Comparison of ENCODE assay signal across 17 cellular contexts in the genomic region with DNA sequence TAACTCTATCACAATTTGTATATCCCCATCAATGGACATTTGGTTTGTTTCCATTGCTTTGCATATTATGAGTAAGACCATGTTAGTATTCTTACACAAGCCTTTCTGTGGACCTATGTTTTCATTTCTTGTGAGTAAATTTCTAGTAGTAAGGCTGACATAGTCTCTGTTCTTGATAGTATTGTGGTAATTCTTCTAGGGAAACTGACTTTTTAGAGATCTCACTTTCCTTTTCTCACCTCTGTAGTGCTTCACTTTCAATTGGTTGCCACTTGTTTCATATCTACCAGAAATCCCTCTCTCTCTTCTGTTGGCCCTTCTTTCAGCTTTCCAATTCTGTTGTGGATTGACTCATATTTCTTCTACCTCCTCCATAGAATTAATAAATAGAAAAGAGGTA. TPM values are rescaled to one million over a fixed set of nuclear protein-coding genes. Genes with fewer than 3 reads are reported as not detected.
DNase-seq lines count a peak whose midpoint lies in the region; ATAC-seq and TF ChIP-seq lines count a peak whose summit lies in the region.
"Had no signal": no experiment of that assay in that cellular context is flagged by ENCODE, and none has a peak within 500 bp of the region (broad histone marks: within the 10 kb centered on the region; RNA-seq: fewer than 3 reads in every experiment).

No MANE protein-coding gene starts in this region.

- peaks cover 6% of the 10 kb centered on the region for H3K9me3 Mint-ChIP-seq in activated T-helper 17 cell treated with anti-CD3 and anti-CD28 coated beads, Interleukin-2, amount 50 U/mL, for 72 hours
- H3K9me3 Mint-ChIP-seq in immature natural killer cell, result peaks cover 0 to 3% (median 0%) of the 10 kb centered on the region in 6 donors

- H3K4me2 ChIP-seq in osteoblast (ENCODE audit: insufficient read depth, low read length), result no peak overlapping the region
- H3K4me2 ChIP-seq: smooth muscle cell had no signal

- no peaks in the 10 kb centered on the region for H3K36me3 ChIP-seq in osteoblast (ENCODE audit: insufficient read depth, low read length)
- H3K36me3 ChIP-seq: SJSA1 had no signal

- H3K27ac Mint-ChIP-seq in activated T-helper 17 cell treated with anti-CD3 and anti-CD28 coated beads, Interleukin-2, amount 50 U/mL, for 72 hours, result peak overlapping the region; percentile 75
- no peak overlapping the region for H3K27ac Mint-ChIP-seq in immature natural killer cell
- H3K27ac Mint-ChIP-seq: activated B cell treated with CpG ODN at 0.5 μM for 24 hours had no signal

- H3K4me1 ChIP-seq in osteoblast (ENCODE audit: insufficient read depth, low read length), result peaks cover 12% of the 10 kb centered on the region
- H3K4me1 ChIP-seq: SJSA1 had no signal

- H3K9me3 ChIP-seq in osteoblast (ENCODE audit: low read depth, low read length), result no peaks in the 10 kb centered on the region
- H3K9me3 ChIP-seq: SJSA1 had no signal

- peak overlapping the region; percentile 34 for H3K4me3 Mint-ChIP-seq in activated T-helper 17 cell treated with anti-CD3 and anti-CD28 coated beads, Interleukin-2, amount 50 U/mL, for 72 hours
- H3K4me3 Mint-ChIP-seq in immature natural killer cell, result no peak overlapping the region
- H3K4me3 Mint-ChIP-seq: activated B cell treated with CpG ODN at 0.5 μM for 24 hours had no signal

- no peak overlapping the region for H3K4me3 ChIP-seq in osteoblast (ENCODE audit: insufficient read depth, low read length)
- H3K4me3 ChIP-seq: coronary artery, K562, SJSA1, smooth muscle cell had no signal

- no peaks in the 10 kb centered on the region for H3K79me2 ChIP-seq in osteoblast (ENCODE audit: insufficient read depth, low read length)

- H2AFZ ChIP-seq in osteoblast (ENCODE audit: low read length), result no peak overlapping the region

- no peak overlapping the region for H3K27ac ChIP-seq in osteoblast (ENCODE audit: low read depth, low read length)
- H3K27ac ChIP-seq: coronary artery, SJSA1 had no signal

- H3K27me3 Mint-ChIP-seq in activated T-helper 17 cell treated with anti-CD3 and anti-CD28 coated beads, Interleukin-2, amount 50 U/mL, for 72 hours, result no peaks in the 10 kb centered on the region
- peaks cover 2 to 7% (median 4%) of the 10 kb centered on the region in 3 donors for H3K27me3 Mint-ChIP-seq in immature natural killer cell (ENCODE audit: low read depth in 3 of 3)

- TF ChIP-seq CTCF in osteoblast (IDR thresholded peaks at IDR 0.05; ENCODE audit: extremely low read depth, low read depth, low read length), result no peak

- H3K4me1 Mint-ChIP-seq in activated T-helper 17 cell treated with anti-CD3 and anti-CD28 coated beads, Interleukin-2, amount 50 U/mL, for 72 hours, result peaks cover 32% of the 10 kb centered on the region
- peaks cover 21 to 36% of the 10 kb centered on the region in 2 donors for H3K4me1 Mint-ChIP-seq in immature natural killer cell
- H3K4me1 Mint-ChIP-seq: activated B cell treated with CpG ODN at 0.5 μM for 24 hours had no signal

- no peak for DNase-seq in T-helper 9 cell
- DNase-seq in osteoblast (ENCODE audit: insufficient read length, low spot score, missing footprints), result no peak
- no peak for DNase-seq in immature natural killer cell
- DNase-seq: activated B cell treated with CpG ODN at 0.5 μM for 24 hours; CD8-positive, alpha-beta T cell; mammary epithelial cell; NCI-H1694; trophoblast cell had no signal

- H3K36me3 Mint-ChIP-seq in activated T-helper 17 cell treated with anti-CD3 and anti-CD28 coated beads, Interleukin-2, amount 50 U/mL, for 72 hours (ENCODE audit: low read depth), result no peaks in the 10 kb centered on the region
- no peaks in the 10 kb centered on the region for H3K36me3 Mint-ChIP-seq in immature natural killer cell
- H3K36me3 Mint-ChIP-seq: CD8-positive, alpha-beta T cell had no signal

- no peaks in the 10 kb centered on the region for H3K27me3 ChIP-seq in osteoblast (ENCODE audit: insufficient read depth, low read length)
- H3K27me3 ChIP-seq: SJSA1 had no signal

- ATAC-seq in GM18517 (IDR thresholded peaks at IDR 0.05; ENCODE audit: unreplicated experiment) (peak; percentile 72), GM19397 (IDR thresholded peaks at IDR 0.05; ENCODE audit: unreplicated experiment) (peak; percentile 70), HG03066 (IDR thresholded peaks at IDR 0.05; ENCODE audit: low read depth, unreplicated experiment) (peak; percentile 86), GM19035 (IDR thresholded peaks at IDR 0.05; ENCODE audit: unreplicated experiment) (no peak)
- peak; percentile 73 for ATAC-seq in activated T-helper 17 cell treated with anti-CD3 and anti-CD28 coated beads, Interleukin-2, amount 50 U/mL, for 72 hours (replicated peaks)
- ATAC-seq: CD8-positive, alpha-beta T cell; K562 had no signal

- no peaks in the 10 kb centered on the region for H4K20me1 ChIP-seq in osteoblast (ENCODE audit: insufficient read depth, low read length)

RNA-seq across cellular contexts. Expression of gene ISM1, which starts 8.5 kb away (rescaled TPM):
- under 1 TPM; 0.09 to 0.34 TPM for total RNA-seq in activated T-helper 17 cell treated with anti-CD3 and anti-CD28 coated beads, Interleukin-2, amount 50 U/mL, for 72 hours
- total RNA-seq in osteoblast, result 4.0 and 8.3 TPM in 2 replicates
- under 1 TPM in 1 of 3 donors, not detected in 2; 0.09 TPM for polyA plus RNA-seq in immature natural killer cell
- total RNA-seq: activated B cell treated with CpG ODN at 0.5 μM for 24 hours, K562, SJSA1 had no signal
- polyA plus RNA-seq: K562 had no signal
